ENCODE assay signal across 11 cellular contexts in the genomic region with DNA sequence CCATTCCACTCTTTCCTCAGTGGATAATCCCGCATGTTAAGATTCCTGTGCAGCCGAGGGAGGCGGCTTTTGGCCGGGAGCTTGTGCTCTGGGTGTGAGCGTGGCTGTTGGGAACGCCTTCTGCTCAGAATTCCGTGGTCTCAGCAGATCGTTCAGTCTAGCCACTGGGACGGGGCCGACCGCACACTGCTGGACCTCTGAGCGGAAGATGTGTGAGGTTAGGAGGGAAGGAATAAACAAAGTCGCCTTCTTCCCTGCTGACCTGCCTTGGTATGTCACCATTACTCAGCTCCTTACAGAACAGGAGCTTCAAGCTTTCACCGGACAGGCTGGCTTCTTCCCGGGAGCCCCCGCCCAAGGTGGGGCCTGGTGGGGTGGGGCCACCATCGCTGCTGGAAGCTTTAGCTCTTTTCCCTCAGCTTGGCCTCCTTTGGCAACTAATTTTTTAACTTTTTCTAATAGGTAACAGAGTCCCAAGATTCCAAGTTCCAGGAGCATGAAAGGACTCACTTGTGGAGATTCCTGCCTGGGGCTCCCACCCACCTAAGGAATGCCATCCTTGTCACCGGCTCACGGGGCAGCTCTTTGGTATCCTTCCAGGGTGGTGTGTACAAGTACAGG. TPM values are rescaled to one million over a fixed set of nuclear protein-coding genes. Genes with fewer than 3 reads are reported as not detected.
DNase-seq lines count a peak whose midpoint lies in the region; ATAC-seq lines count a peak whose summit lies in the region.
"Had no signal": no experiment of that assay in that cellular context is flagged by ENCODE, and none has a peak within 500 bp of the region (broad histone marks: within the 10 kb centered on the region; RNA-seq: fewer than 3 reads in every experiment).

No MANE protein-coding gene starts in this region.

- DNase-seq in adipocyte (ENCODE audit: low read depth) (peak; percentile 61), left ventricle myocardium superior (no peak), sciatic nerve (ENCODE audit: low spot score) (no peak), DMS 273 treated with DMSO at 0.1 percent for 48 hours (lab: John Stamatoyannopoulos, UW) (no peak), NCI-H2081 (lab: John Stamatoyannopoulos, UW) (no peak)
- no peak for DNase-seq in effector memory CD8-positive, alpha-beta T cell
- DNase-seq: midbrain; NCI-H1417; stimulated activated CD8-positive, alpha-beta memory T cell treated with anti-CD3 and anti-CD28 coated beads, Interleukin-4, amount 100 ng/mL, for 48 hours had no signal

- H3K36me3 ChIP-seq in ES-I3 (ENCODE audit: insufficient read depth, low read length) (no peaks in the 10 kb centered on the region), adipocyte (ENCODE audit: control insufficient read depth, insufficient read depth, low read length, severe bottlenecking) (no peaks in the 10 kb centered on the region)

- H3K4me1 Mint-ChIP-seq in effector memory CD8-positive, alpha-beta T cell (ENCODE audit: low read depth in 2 of 2) = peaks cover 0 to 2% of the 10 kb centered on the region in 2 donors

- ATAC-seq in left ventricle myocardium superior (peak; percentile 72), sciatic nerve (peak; percentile 81), GM21529 (IDR thresholded peaks at IDR 0.05; ENCODE audit: unreplicated experiment) (no peak)
- no peak for ATAC-seq in effector memory CD8-positive, alpha-beta T cell (replicated peaks)

- peaks cover 14% of the 10 kb centered on the region for H3K4me1 ChIP-seq in ES-I3 (ENCODE audit: insufficient read depth, low read length)
- peaks cover 12% of the 10 kb centered on the region for H3K4me1 ChIP-seq in adipocyte (ENCODE audit: control insufficient read depth, insufficient read depth, low read length)

- intact Hi-C loops in left ventricle myocardium superior (cut with micrococcal nuclease) (no loop called here), sciatic nerve (cut with DNase I) (no loop called here)

- H3K9me3 Mint-ChIP-seq in effector memory CD8-positive, alpha-beta T cell = no peaks in the 10 kb centered on the region

- H3K9ac ChIP-seq in ES-I3 (ENCODE audit: low read depth, low read length) = peak overlapping the region; percentile 32; the same call in 1 of the 2 replicates
- peak overlapping the region; percentile 24 for H3K9ac ChIP-seq in adipocyte (ENCODE audit: low read length)

- H3K27ac Mint-ChIP-seq in effector memory CD8-positive, alpha-beta T cell = no peak overlapping the region

- peaks cover 40% of the 10 kb centered on the region for H3K27me3 ChIP-seq in adipocyte (replicated peaks; ENCODE audit: control insufficient read depth, insufficient read depth, low read length)

- H3K4me3 Mint-ChIP-seq in effector memory CD8-positive, alpha-beta T cell = no peak overlapping the region

- peaks cover 12 to 66% of the 10 kb centered on the region in 2 donors for H3K27me3 Mint-ChIP-seq in effector memory CD8-positive, alpha-beta T cell

- H3K9me3 ChIP-seq in ES-I3 (ENCODE audit: control insufficient read depth, insufficient read depth, low read length) (no peaks in the 10 kb centered on the region), adipocyte (ENCODE audit: control insufficient read depth, low read length) (no peaks in the 10 kb centered on the region)

- peak overlapping the region; percentile 68 for H3K4me3 ChIP-seq in adipocyte (ENCODE audit: low read length)

- H3K36me3 Mint-ChIP-seq in effector memory CD8-positive, alpha-beta T cell (ENCODE audit: insufficient read depth) = no peaks in the 10 kb centered on the region

RNA-seq across cellular contexts. Expression of a gene that starts 22.5 kb away (rescaled TPM):
- total RNA-seq in left ventricle myocardium superior (152 TPM), sciatic nerve (22.5 TPM)

RNA-seq across cellular contexts. Expression of a gene that starts 31.5 kb away (rescaled TPM):
- total RNA-seq in left ventricle myocardium superior = not detected
- total RNA-seq in sciatic nerve = 4.1 TPM

Comparison
In these comparisons a context has a peak if more than half of its experiments do, and no peak if none do; other contexts are left out.
1. ATAC-seq: peak in left ventricle myocardium superior (single experiment) and sciatic nerve (single experiment); none in effector memory CD8-positive, alpha-beta T cell (single experiment) and GM21529 (single experiment).